In the genomic region with DNA sequence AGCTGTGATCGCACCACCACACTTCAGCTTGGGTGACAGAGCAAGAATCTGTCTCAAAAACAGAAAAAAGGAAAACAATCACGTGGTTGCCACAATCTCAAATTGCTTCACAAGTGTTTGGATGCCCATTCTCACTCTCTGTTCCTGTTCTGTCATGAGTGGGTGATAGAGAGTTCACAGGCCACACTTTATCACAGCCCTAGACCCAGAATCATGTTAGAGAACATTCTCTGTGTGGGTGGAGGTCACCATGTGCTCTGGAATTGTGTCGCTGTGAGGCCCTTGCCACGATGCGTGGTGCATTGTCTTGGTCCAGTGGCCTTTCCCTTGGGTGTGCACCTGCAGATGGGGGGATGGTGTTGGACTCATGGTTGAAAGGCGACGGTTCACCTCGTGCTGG, we compare ENCODE assay signal across 1 cellular context.
TF ChIP-seq lines count a peak whose summit lies in the region.

No MANE protein-coding gene starts in this region.

TF ChIP-seq in GM12878, 131 proteins besides CTCF, POLR2A, EP300 and RAD21 (continued from another document):
- TF ChIP-seq, protein P1, sequence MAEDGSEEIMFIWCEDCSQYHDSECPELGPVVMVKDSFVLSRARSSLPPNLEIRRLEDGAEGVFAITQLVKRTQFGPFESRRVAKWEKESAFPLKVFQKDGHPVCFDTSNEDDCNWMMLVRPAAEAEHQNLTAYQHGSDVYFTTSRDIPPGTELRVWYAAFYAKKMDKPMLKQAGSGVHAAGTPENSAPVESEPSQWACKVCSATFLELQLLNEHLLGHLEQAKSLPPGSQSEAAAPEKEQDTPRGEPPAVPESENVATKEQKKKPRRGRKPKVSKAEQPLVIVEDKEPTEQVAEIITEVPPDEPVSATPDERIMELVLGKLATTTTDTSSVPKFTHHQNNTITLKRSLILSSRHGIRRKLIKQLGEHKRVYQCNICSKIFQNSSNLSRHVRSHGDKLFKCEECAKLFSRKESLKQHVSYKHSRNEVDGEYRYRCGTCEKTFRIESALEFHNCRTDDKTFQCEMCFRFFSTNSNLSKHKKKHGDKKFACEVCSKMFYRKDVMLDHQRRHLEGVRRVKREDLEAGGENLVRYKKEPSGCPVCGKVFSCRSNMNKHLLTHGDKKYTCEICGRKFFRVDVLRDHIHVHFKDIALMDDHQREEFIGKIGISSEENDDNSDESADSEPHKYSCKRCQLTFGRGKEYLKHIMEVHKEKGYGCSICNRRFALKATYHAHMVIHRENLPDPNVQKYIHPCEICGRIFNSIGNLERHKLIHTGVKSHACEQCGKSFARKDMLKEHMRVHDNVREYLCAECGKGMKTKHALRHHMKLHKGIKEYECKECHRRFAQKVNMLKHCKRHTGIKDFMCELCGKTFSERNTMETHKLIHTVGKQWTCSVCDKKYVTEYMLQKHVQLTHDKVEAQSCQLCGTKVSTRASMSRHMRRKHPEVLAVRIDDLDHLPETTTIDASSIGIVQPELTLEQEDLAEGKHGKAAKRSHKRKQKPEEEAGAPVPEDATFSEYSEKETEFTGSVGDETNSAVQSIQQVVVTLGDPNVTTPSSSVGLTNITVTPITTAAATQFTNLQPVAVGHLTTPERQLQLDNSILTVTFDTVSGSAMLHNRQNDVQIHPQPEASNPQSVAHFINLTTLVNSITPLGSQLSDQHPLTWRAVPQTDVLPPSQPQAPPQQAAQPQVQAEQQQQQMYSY (CRISPR knock-in tag; IDR thresholded peaks at IDR 0.05) = no peak
- TF ChIP-seq, protein P2, sequence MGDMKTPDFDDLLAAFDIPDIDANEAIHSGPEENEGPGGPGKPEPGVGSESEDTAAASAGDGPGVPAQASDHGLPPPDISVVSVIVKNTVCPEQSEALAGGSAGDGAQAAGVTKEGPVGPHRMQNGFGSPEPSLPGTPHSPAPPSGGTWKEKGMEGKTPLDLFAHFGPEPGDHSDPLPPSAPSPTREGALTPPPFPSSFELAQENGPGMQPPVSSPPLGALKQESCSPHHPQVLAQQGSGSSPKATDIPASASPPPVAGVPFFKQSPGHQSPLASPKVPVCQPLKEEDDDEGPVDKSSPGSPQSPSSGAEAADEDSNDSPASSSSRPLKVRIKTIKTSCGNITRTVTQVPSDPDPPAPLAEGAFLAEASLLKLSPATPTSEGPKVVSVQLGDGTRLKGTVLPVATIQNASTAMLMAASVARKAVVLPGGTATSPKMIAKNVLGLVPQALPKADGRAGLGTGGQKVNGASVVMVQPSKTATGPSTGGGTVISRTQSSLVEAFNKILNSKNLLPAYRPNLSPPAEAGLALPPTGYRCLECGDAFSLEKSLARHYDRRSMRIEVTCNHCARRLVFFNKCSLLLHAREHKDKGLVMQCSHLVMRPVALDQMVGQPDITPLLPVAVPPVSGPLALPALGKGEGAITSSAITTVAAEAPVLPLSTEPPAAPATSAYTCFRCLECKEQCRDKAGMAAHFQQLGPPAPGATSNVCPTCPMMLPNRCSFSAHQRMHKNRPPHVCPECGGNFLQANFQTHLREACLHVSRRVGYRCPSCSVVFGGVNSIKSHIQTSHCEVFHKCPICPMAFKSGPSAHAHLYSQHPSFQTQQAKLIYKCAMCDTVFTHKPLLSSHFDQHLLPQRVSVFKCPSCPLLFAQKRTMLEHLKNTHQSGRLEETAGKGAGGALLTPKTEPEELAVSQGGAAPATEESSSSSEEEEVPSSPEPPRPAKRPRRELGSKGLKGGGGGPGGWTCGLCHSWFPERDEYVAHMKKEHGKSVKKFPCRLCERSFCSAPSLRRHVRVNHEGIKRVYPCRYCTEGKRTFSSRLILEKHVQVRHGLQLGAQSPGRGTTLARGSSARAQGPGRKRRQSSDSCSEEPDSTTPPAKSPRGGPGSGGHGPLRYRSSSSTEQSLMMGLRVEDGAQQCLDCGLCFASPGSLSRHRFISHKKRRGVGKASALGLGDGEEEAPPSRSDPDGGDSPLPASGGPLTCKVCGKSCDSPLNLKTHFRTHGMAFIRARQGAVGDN (IDR thresholded peaks at IDR 0.05) = 0 out of 2 replicates have a peak, but pooled peaks have one; percentile 46
- TF ChIP-seq ASH2L (IDR thresholded peaks at IDR 0.05; ENCODE audit: borderline replicate concordance, low read depth) = no peak
- no peak for TF ChIP-seq MXI1 (IDR thresholded peaks at IDR 0.05; ENCODE audit: low read depth, low read length)
- peak; percentile 47; the same call in 1 of the 2 replicates for TF ChIP-seq GATAD2B (conservative IDR thresholded peaks at IDR 0.05; ENCODE audit: low read depth)
- peak; percentile 63 for TF ChIP-seq IKZF1 (conservative IDR thresholded peaks at IDR 0.05)
- peak; percentile 70; the same call in 1 of the 2 replicates for TF ChIP-seq RAD51 (IDR thresholded peaks at IDR 0.05)
- peak; percentile 60 for TF ChIP-seq DPF2 (IDR thresholded peaks at IDR 0.05)
- no peak for TF ChIP-seq CHD1 (IDR thresholded peaks at IDR 0.05; ENCODE audit: low read depth, low read length)
- TF ChIP-seq CBX5 (IDR thresholded peaks at IDR 0.05; ENCODE audit: low read depth) = no peak
- peak; percentile 33 for TF ChIP-seq MEF2B (IDR thresholded peaks at IDR 0.05; ENCODE audit: partially characterized antibody, poor library complexity, severe bottlenecking)
- TF ChIP-seq NR2F1 (conservative IDR thresholded peaks at IDR 0.05) = peak; percentile 78
- peak; percentile 49; the same call in 1 of the 2 replicates for TF ChIP-seq SPI1 (IDR thresholded peaks at IDR 0.05; ENCODE audit: borderline replicate concordance, insufficient read depth, low read depth, low read length)
- TF ChIP-seq JUND (IDR thresholded peaks at IDR 0.05; ENCODE audit: low read depth, low read length) = no peak
- no peak for TF ChIP-seq TCF12 (IDR thresholded peaks at IDR 0.05; ENCODE audit: low read depth, low read length)
- no peak for TF ChIP-seq BRCA1 (IDR thresholded peaks at IDR 0.05; ENCODE audit: low read depth, low read length)
